33 cellular contexts compared by ENCODE assay signal in the genomic region with DNA sequence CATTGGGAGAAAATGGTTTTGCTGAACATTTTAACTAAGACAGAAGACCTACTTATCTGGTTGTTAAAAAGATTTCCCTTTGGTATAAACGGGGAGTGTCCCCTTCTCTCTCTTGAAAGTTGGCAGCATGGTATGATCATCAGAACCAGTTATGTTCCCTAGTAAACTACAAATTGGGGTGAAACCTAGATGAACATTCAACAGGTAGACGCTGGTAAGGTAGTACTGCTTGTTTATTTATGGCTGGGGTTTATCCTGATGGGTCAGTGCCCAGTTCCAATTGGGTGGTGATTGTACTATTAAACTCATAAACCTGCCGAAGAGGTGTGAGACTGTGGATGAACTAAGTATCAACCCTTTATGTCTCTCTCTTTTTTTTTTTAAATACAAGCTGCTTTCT.
"Had no signal": no experiment of that assay in that cellular context is flagged by ENCODE, and none has a peak within 500 bp of the region (broad histone marks: within the 10 kb centered on the region; RNA-seq: fewer than 3 reads in every experiment).

No MANE protein-coding gene starts in this region.

- FAIRE-seq: bronchial epithelial cell had no signal

- H3K4me3 ChIP-seq: adrenal gland, ascending aorta, body of pancreas, breast epithelium, cardiac muscle cell had no signal

- H3K4me1 ChIP-seq: ascending aorta, body of pancreas, breast epithelium had no signal

- ATAC-seq: activated naive CD4-positive, alpha-beta T cell treated with anti-CD3 and anti-CD28 coated beads, Interleukin-2, amount 50 U/mL, for 72 hours; activated naive CD8-positive, alpha-beta T cell treated with anti-CD3 and anti-CD28 coated beads, Interleukin-2, amount 50 U/mL, for 24 hours; activated T-cell treated with anti-CD3 and anti-CD28 coated beads, Interleukin-2, amount 50 U/mL, for 4 hours; activated T-cell treated with anti-CD3 and anti-CD28 coated beads, Interleukin-2, amount 50 U/mL, for 72 hours; activated T-helper 17 cell treated with anti-CD3 and anti-CD28 coated beads, Interleukin-2, amount 50 U/mL, for 72 hours; body of pancreas had no signal

- DNase-seq: activated effector memory CD4-positive, alpha-beta T cell treated with anti-CD3 and anti-CD28 coated beads, Interleukin-2, amount 50 U/mL, for 16 hours; activated effector memory CD4-positive, alpha-beta T cell treated with Interleukin-2 at 50 U/mL for 16 hours; activated gamma-delta T cell; activated gamma-delta T cell treated with Interleukin-2 at 50 U/mL for 16 hours; activated naive CD4-positive, alpha-beta T cell; activated naive CD4-positive, alpha-beta T cell treated with anti-CD3 and anti-CD28 coated beads for 36 hours; activated naive CD4-positive, alpha-beta T cell treated with anti-CD3 and anti-CD28 coated beads, Interleukin-2, amount 10 ng/mL, durations not matched to agents 7 days and 5 days; activated naive CD4-positive, alpha-beta T cell treated with anti-CD3 and anti-CD28 coated beads, Interleukin-2, amount 50 U/mL, for 16 hours; activated naive CD4-positive, alpha-beta T cell treated with Interleukin-2 at 50 U/mL for 16 hours; activated naive CD8-positive, alpha-beta T cell treated with anti-CD3 and anti-CD28 coated beads for 36 hours; activated naive CD8-positive, alpha-beta T cell treated with anti-CD3 and anti-CD28 coated beads, Interleukin-2, amount 10 ng/mL, durations not matched to agents 7 days and 5 days; activated naive CD8-positive, alpha-beta T cell treated with anti-CD3 and anti-CD28 coated beads, Interleukin-2, amount 50 U/mL, for 24 hours; activated T-cell treated with anti-CD3 and anti-CD28 coated beads, Interleukin-2, amount 50 U/mL, for 1 hour; activated T-cell treated with anti-CD3 and anti-CD28 coated beads, Interleukin-2, amount 50 U/mL, for 24 hours; activated T-cell treated with anti-CD3 and anti-CD28 coated beads, Interleukin-2, amount 50 U/mL, for 4 hours; activated T-cell treated with anti-CD3 and anti-CD28 coated beads, Interleukin-2, amount 50 U/mL, for 48 hours; activated T-cell treated with anti-CD3 and anti-CD28 coated beads, Interleukin-2, amount 50 U/mL, for 72 hours; adrenal gland; amniotic stem cell; amygdala; anterior cingulate cortex; aorta; body of pancreas; brain microvascular endothelial cell; caudate nucleus; central memory CD4-positive, alpha-beta T cell; cerebellar nuclear complex had no signal

- H3K27me3 ChIP-seq: ascending aorta, body of pancreas, brain microvascular endothelial cell, cardiac muscle cell had no signal

- H3K27ac ChIP-seq: ascending aorta, body of pancreas, brain microvascular endothelial cell, breast epithelium, cardiac muscle cell had no signal

- H3K36me3 ChIP-seq: adrenal gland, ascending aorta, brain microvascular endothelial cell, breast epithelium, cardiac muscle cell had no signal

- H3K9me3 ChIP-seq: adrenal gland, ascending aorta, body of pancreas, breast epithelium had no signal
